Comparison of ENCODE assay signal across 25 cellular contexts in genomic region chr4:176805155-176805554, GRCh38. TPM values are rescaled to one million over a fixed set of nuclear protein-coding genes. Genes with fewer than 3 reads are reported as not detected.
DNase-seq lines count a peak whose midpoint lies in the region; ATAC-seq, FAIRE-seq and TF ChIP-seq lines count a peak whose summit lies in the region.
"Had no signal": no experiment of that assay in that cellular context is flagged by ENCODE, and none has a peak within 500 bp of the region (broad histone marks: within the 10 kb centered on the region; RNA-seq: fewer than 3 reads in every experiment).

No MANE protein-coding gene starts in this region.

- H3K4me1 Mint-ChIP-seq in activated T-cell treated with anti-CD3 and anti-CD28 coated beads, Interleukin-2, amount 50 U/mL, for 72 hours (ENCODE audit: low read depth): no peaks in the 10 kb centered on the region
- H3K4me1 Mint-ChIP-seq: activated naive CD8-positive, alpha-beta T cell treated with anti-CD3 and anti-CD28 coated beads, Interleukin-2, amount 10 ng/mL, durations not matched to agents 7 days and 5 days; brain; CD4-positive, CD25-positive, alpha-beta regulatory T cell; GM23338; naive thymus-derived CD8-positive, alpha-beta T cell; stimulated activated effector memory CD8-positive, alpha-beta T cell treated with anti-CD3 and anti-CD28 coated beads, Interleukin-12 subunit alpha, Interleukin-12 subunit beta, amount 100 ng/mL, for 72 hours had no signal

- no peak for ATAC-seq in activated T-cell treated with anti-CD3 and anti-CD28 coated beads, Interleukin-2, amount 50 U/mL, for 72 hours (replicated peaks in 1 of 2)
- ATAC-seq: GM12878; GM23338; naive thymus-derived CD8-positive, alpha-beta T cell; Panc1; pancreas; sciatic nerve; stimulated activated effector memory CD8-positive, alpha-beta T cell treated with anti-CD3 and anti-CD28 coated beads, Interleukin-12 subunit alpha, Interleukin-12 subunit beta, amount 100 ng/mL, for 72 hours had no signal

- FAIRE-seq in bronchial epithelial cell (lab: Jason Lieb, UNC): no peak
- FAIRE-seq: GM12878, pancreas had no signal

- H3K9me3 Mint-ChIP-seq in activated T-cell treated with anti-CD3 and anti-CD28 coated beads, Interleukin-2, amount 50 U/mL, for 72 hours: peaks cover 10 to 11% of the 10 kb centered on the region in 2 donors

- no peaks in the 10 kb centered on the region for H3K36me3 ChIP-seq in bronchial epithelial cell (ENCODE audit: control insufficient read depth, insufficient read depth, low read length)
- H3K36me3 ChIP-seq: pancreas had no signal

- TF ChIP-seq CTCF in bronchial epithelial cell (IDR thresholded peaks at IDR 0.05; ENCODE audit: insufficient read depth, low read length, severe bottlenecking): no peak

- no peak overlapping the region for H3K4me3 Mint-ChIP-seq in activated T-cell treated with anti-CD3 and anti-CD28 coated beads, Interleukin-2, amount 50 U/mL, for 72 hours
- H3K4me3 Mint-ChIP-seq: activated naive CD8-positive, alpha-beta T cell treated with anti-CD3 and anti-CD28 coated beads, Interleukin-2, amount 10 ng/mL, durations not matched to agents 7 days and 5 days; brain; CD4-positive, CD25-positive, alpha-beta regulatory T cell; dendritic cell treated with granulocyte-macrophage colony-stimulating factor and Interleukin-4, amounts not matched to agents 40 ng/mL and 50 ng/mL, for 4 days; GM23338; naive thymus-derived CD8-positive, alpha-beta T cell; stimulated activated effector memory CD8-positive, alpha-beta T cell treated with anti-CD3 and anti-CD28 coated beads, Interleukin-12 subunit alpha, Interleukin-12 subunit beta, amount 100 ng/mL, for 72 hours had no signal

- H3K27me3 ChIP-seq in bronchial epithelial cell (ENCODE audit: control insufficient read depth, insufficient read depth, low read length): no peaks in the 10 kb centered on the region

- in situ Hi-C loops in ACHN (cut with HindIII; ENCODE audit: low pct_ligation_motif_present, low pct_unique_long_range_greater_than_20kb, low sequenced_read_pairs): no loop called here

- H3K27ac Mint-ChIP-seq in activated T-cell treated with anti-CD3 and anti-CD28 coated beads, Interleukin-2, amount 50 U/mL, for 72 hours: no peak overlapping the region
- H3K27ac Mint-ChIP-seq: activated naive CD8-positive, alpha-beta T cell treated with anti-CD3 and anti-CD28 coated beads, Interleukin-2, amount 10 ng/mL, durations not matched to agents 7 days and 5 days; brain; CD4-positive, CD25-positive, alpha-beta regulatory T cell; dendritic cell treated with granulocyte-macrophage colony-stimulating factor and Interleukin-4, amounts not matched to agents 40 ng/mL and 50 ng/mL, for 4 days; GM23338; naive thymus-derived CD8-positive, alpha-beta T cell; stimulated activated effector memory CD8-positive, alpha-beta T cell treated with anti-CD3 and anti-CD28 coated beads, Interleukin-12 subunit alpha, Interleukin-12 subunit beta, amount 100 ng/mL, for 72 hours had no signal

- no peak overlapping the region for H3K4me3 ChIP-seq in bronchial epithelial cell (ENCODE audit: low read depth, low read length)
- H3K4me3 ChIP-seq: GM12878, GM23338, pancreas had no signal

- peak; percentile 71 for DNase-seq in EH (ENCODE audit: low read depth)
- DNase-seq in NCI-H226: peak; percentile 71
- DNase-seq in bronchial epithelial cell (ENCODE audit: low read depth): peak; percentile 38
- DNase-seq in foreskin melanocyte: peak; percentile 63
- DNase-seq in activated effector memory CD4-positive, alpha-beta T cell treated with anti-CD3 and anti-CD28 coated beads, Interleukin-2, amount 50 U/mL, for 16 hours: no peak
- no peak for DNase-seq in ACHN
- DNase-seq in activated T-cell treated with anti-CD3 and anti-CD28 coated beads, Interleukin-2, amount 50 U/mL, for 72 hours: no peak
- DNase-seq in activated CD8-positive, alpha-beta memory T cell treated with anti-CD3 and anti-CD28 coated beads, Interleukin-2, amount 50 U/mL, for 48 hours: no peak
- DNase-seq: activated CD4-positive, alpha-beta T cell treated with anti-CD3 and anti-CD28 coated beads for 1 hour; activated naive CD8-positive, alpha-beta T cell treated with anti-CD3 and anti-CD28 coated beads, Interleukin-2, amount 10 ng/mL, durations not matched to agents 7 days and 5 days; CD4-positive, CD25-positive, alpha-beta regulatory T cell; mesendoderm; naive thymus-derived CD8-positive, alpha-beta T cell; NCI-H1930; pancreas; SK-N-SH; T1000 had no signal

- H3K27me3 Mint-ChIP-seq in activated T-cell treated with anti-CD3 and anti-CD28 coated beads, Interleukin-2, amount 50 U/mL, for 72 hours (ENCODE audit: low read depth): no peaks in the 10 kb centered on the region
- H3K27me3 Mint-ChIP-seq: activated naive CD8-positive, alpha-beta T cell treated with anti-CD3 and anti-CD28 coated beads, Interleukin-2, amount 10 ng/mL, durations not matched to agents 7 days and 5 days; brain; CD4-positive, CD25-positive, alpha-beta regulatory T cell; dendritic cell treated with granulocyte-macrophage colony-stimulating factor and Interleukin-4, amounts not matched to agents 40 ng/mL and 50 ng/mL, for 4 days had no signal

- H3K36me3 Mint-ChIP-seq in activated T-cell treated with anti-CD3 and anti-CD28 coated beads, Interleukin-2, amount 50 U/mL, for 72 hours (ENCODE audit: insufficient read depth in 2 of 2): peaks cover 0 to 2% of the 10 kb centered on the region in 2 donors
- H3K36me3 Mint-ChIP-seq: activated naive CD8-positive, alpha-beta T cell treated with anti-CD3 and anti-CD28 coated beads, Interleukin-2, amount 10 ng/mL, durations not matched to agents 7 days and 5 days; brain; CD4-positive, CD25-positive, alpha-beta regulatory T cell; stimulated activated effector memory CD8-positive, alpha-beta T cell treated with anti-CD3 and anti-CD28 coated beads, Interleukin-12 subunit alpha, Interleukin-12 subunit beta, amount 100 ng/mL, for 72 hours had no signal

RNA-seq across cellular contexts. Expression of gene VEGFC, which starts 12.4 kb away (rescaled TPM):
- 7.2 and 8.7 TPM in 2 replicates for total RNA-seq in bronchial epithelial cell
- not detected for total RNA-seq in activated T-cell treated with anti-CD3 and anti-CD28 coated beads, Interleukin-2, amount 50 U/mL, for 72 hours
- total RNA-seq: activated CD8-positive, alpha-beta memory T cell treated with anti-CD3 and anti-CD28 coated beads for 36 hours; activated naive CD8-positive, alpha-beta T cell treated with anti-CD3 and anti-CD28 coated beads, Interleukin-2, amount 10 ng/mL, durations not matched to agents 7 days and 5 days; CD4-positive, CD25-positive, alpha-beta regulatory T cell; GM12878; naive thymus-derived CD8-positive, alpha-beta T cell had no signal

Comparison
In these comparisons a context has a peak if more than half of its experiments do, and no peak if none do; other contexts are left out.
1. DNase-seq: peak in EH (single experiment), NCI-H226 (single experiment), bronchial epithelial cell (single experiment) and foreskin melanocyte (single experiment); none in activated effector memory CD4-positive, alpha-beta T cell treated with anti-CD3 and anti-CD28 coated beads, Interleukin-2, amount 50 U/mL, for 16 hours (single experiment), ACHN (single experiment), activated T-cell treated with anti-CD3 and anti-CD28 coated beads, Interleukin-2, amount 50 U/mL, for 72 hours (0 of 2) and activated CD8-positive, alpha-beta memory T cell treated with anti-CD3 and anti-CD28 coated beads, Interleukin-2, amount 50 U/mL, for 48 hours (single experiment).